In the genomic region with DNA sequence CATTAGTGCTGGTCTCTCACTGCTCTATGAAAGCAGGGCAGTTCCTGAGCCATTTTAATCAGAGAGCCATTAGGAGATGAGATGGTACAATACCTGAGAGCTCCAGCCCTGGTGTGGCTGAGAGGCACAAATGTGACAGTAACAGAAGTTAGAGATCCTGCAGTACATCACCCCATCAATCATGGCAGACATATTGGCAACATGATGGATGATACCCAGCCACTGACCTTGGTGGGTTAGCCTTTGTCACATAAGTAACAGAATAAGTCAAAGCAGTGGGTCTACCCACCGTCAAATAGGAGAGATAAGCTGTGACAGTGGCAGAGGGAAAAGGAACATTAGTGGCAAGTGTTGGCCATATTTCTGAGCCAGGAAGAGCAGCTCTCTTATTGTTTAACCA, we compare ENCODE assay signal across 33 cellular contexts. TPM values are rescaled to one million over a fixed set of nuclear protein-coding genes. Genes with fewer than 3 reads are reported as not detected.
"Had no signal": no experiment of that assay in that cellular context is flagged by ENCODE, and none has a peak within 500 bp of the region (broad histone marks: within the 10 kb centered on the region; RNA-seq: fewer than 3 reads in every experiment).

No MANE protein-coding gene starts in this region.

- H3K4me3 ChIP-seq: coronary artery, gastroesophageal sphincter, heart right ventricle, left lung, prostate gland, right atrium auricular region, smooth muscle cell, thoracic aorta, tibial nerve, upper lobe of right lung, vagina had no signal

- H3K4me3 Mint-ChIP-seq: effector memory CD8-positive, alpha-beta T cell; naive thymus-derived CD8-positive, alpha-beta T cell; nephron progenitor cell; stimulated activated naive CD8-positive, alpha-beta T cell treated with anti-CD3 and anti-CD28 coated beads, Interleukin-15, amount 100 ng/mL, for 72 hours had no signal

- H3K27ac Mint-ChIP-seq: effector memory CD8-positive, alpha-beta T cell; naive thymus-derived CD8-positive, alpha-beta T cell; nephron progenitor cell; stimulated activated naive CD8-positive, alpha-beta T cell treated with anti-CD3 and anti-CD28 coated beads, Interleukin-15, amount 100 ng/mL, for 72 hours had no signal

- H3K36me3 ChIP-seq: gastroesophageal sphincter, heart right ventricle, left lung, prostate gland, right atrium auricular region, thoracic aorta, tibial nerve, upper lobe of right lung, vagina had no signal

- H3K9me3 Mint-ChIP-seq: effector memory CD8-positive, alpha-beta T cell; nephron progenitor cell had no signal

- DNase-seq: dermis blood vessel endothelial cell; effector memory CD8-positive, alpha-beta T cell; foreskin keratinocyte; heart right ventricle; hippocampal formation; left cardiac atrium; left lung; naive thymus-derived CD8-positive, alpha-beta T cell; nephron progenitor cell; stimulated activated CD4-positive, alpha-beta T cell treated with anti-CD3 and anti-CD28 coated beads, Interleukin-12 subunit alpha, Interleukin-12 subunit beta, amount 100 ng/mL, for 4 hours; stimulated activated CD4-positive, alpha-beta T cell treated with anti-CD3 and anti-CD28 coated beads, Interleukin-1b, Interleukin-23, amount 100 ng/mL, for 48 hours; stimulated activated CD4-positive, alpha-beta T cell treated with anti-CD3 and anti-CD28 coated beads, Interleukin-4, amount 100 ng/mL, for 1 hour; stimulated activated CD8-positive, alpha-beta memory T cell treated with anti-CD3 and anti-CD28 coated beads, Interleukin-4, amount 100 ng/mL, for 48 hours; stimulated activated naive CD4-positive, alpha-beta T cell; stimulated activated naive CD8-positive, alpha-beta T cell treated with anti-CD3 and anti-CD28 coated beads, Interleukin-15, amount 100 ng/mL, for 72 hours; upper lobe of right lung had no signal

- H3K4me1 ChIP-seq: foreskin keratinocyte, gastroesophageal sphincter, heart right ventricle, left lung, prostate gland, right atrium auricular region, tibial nerve, upper lobe of right lung, vagina had no signal

- H3K27me3 ChIP-seq: foreskin keratinocyte, gastroesophageal sphincter, left lung, right atrium auricular region, tibial nerve, upper lobe of right lung, vagina had no signal

- ATAC-seq: effector memory CD8-positive, alpha-beta T cell; esophagus mucosa; foreskin keratinocyte; gastroesophageal sphincter; heart right ventricle; left cardiac atrium; left lung; naive thymus-derived CD8-positive, alpha-beta T cell; sciatic nerve; stimulated activated naive CD8-positive, alpha-beta T cell treated with anti-CD3 and anti-CD28 coated beads, Interleukin-15, amount 100 ng/mL, for 72 hours; upper lobe of right lung had no signal

- H3K4me1 Mint-ChIP-seq: naive thymus-derived CD8-positive, alpha-beta T cell; stimulated activated naive CD8-positive, alpha-beta T cell treated with anti-CD3 and anti-CD28 coated beads, Interleukin-15, amount 100 ng/mL, for 72 hours had no signal

- H3K9me3 ChIP-seq: gastroesophageal sphincter, left lung, prostate gland, right atrium auricular region, thoracic aorta, tibial nerve, upper lobe of right lung, vagina had no signal

- H3K27ac ChIP-seq: coronary artery, epithelial cell of prostate, foreskin keratinocyte, gastroesophageal sphincter, heart right ventricle, left lung, prostate gland, right atrium auricular region, thoracic aorta, tibial nerve, upper lobe of right lung, vagina had no signal

RNA-seq across cellular contexts. Expression of a gene that starts 53.3 kb away (rescaled TPM):
- total RNA-seq: dermis blood vessel endothelial cell; esophagus mucosa; fibroblast of lung; foreskin keratinocyte; gastroesophageal sphincter; heart right ventricle; kidney epithelial cell; left cardiac atrium; left lung; lower leg skin; lung microvascular endothelial cell; mesenteric fat pad; naive thymus-derived CD8-positive, alpha-beta T cell; osteocyte; prostate gland; right atrium auricular region; sciatic nerve; thoracic aorta; tibial nerve; upper lobe of right lung had no signal
- polyA plus RNA-seq: fibroblast of lung; foreskin keratinocyte; heart right ventricle; naive thymus-derived CD8-positive, alpha-beta T cell had no signal
